ENCODE assay signal across 22 cellular contexts in genomic region chr13:103255587-103256301, GRCh38.
"Had no signal": no experiment of that assay in that cellular context is flagged by ENCODE, and none has a peak within 500 bp of the region (broad histone marks: within the 10 kb centered on the region; RNA-seq: fewer than 3 reads in every experiment).

No MANE protein-coding gene starts in this region.

- H3K4me3 ChIP-seq: coronary artery, esophagus muscularis mucosa, gastroesophageal sphincter, left ventricle myocardium inferior, lung, pancreas, right lobe of liver, tibial artery, upper lobe of left lung, uterus had no signal

- H3K27me3 Mint-ChIP-seq: natural killer cell treated with Interleukin-12 subunit alpha and Interleukin-12 subunit beta and Interleukin-15 and Interleukin-18, amount 100 ng/mL, for 72 hours; progenitor cell of endocrine pancreas; stimulated activated memory B cell treated with anti-CD40 and anti-IgM and Interleukin-4, amounts not matched to agents 10 μg/mL and 1 μg/mL and 100 μg/mL, for 72 hours; stimulated activated naive CD8-positive, alpha-beta T cell treated with anti-CD3 and anti-CD28 coated beads, Interleukin-15, Interleukin-2, amounts not matched to agents 100 ng/mL and 50 ng/mL, for 24 hours had no signal

- H3K9me3 ChIP-seq: gastroesophageal sphincter, pancreas, right lobe of liver, tibial artery, uterus had no signal

- H3K27ac Mint-ChIP-seq: natural killer cell treated with Interleukin-12 subunit alpha and Interleukin-12 subunit beta and Interleukin-15 and Interleukin-18, amount 100 ng/mL, for 72 hours; progenitor cell of endocrine pancreas; stimulated activated memory B cell treated with anti-CD40 and anti-IgM and Interleukin-4, amounts not matched to agents 10 μg/mL and 1 μg/mL and 100 μg/mL, for 72 hours; stimulated activated naive CD8-positive, alpha-beta T cell treated with anti-CD3 and anti-CD28 coated beads, Interleukin-15, Interleukin-2, amounts not matched to agents 100 ng/mL and 50 ng/mL, for 24 hours had no signal

- H3K27me3 ChIP-seq: esophagus muscularis mucosa, gastroesophageal sphincter, right lobe of liver, tibial artery, upper lobe of left lung, uterus had no signal

- DNase-seq: effector CD8-positive, alpha-beta T cell; glutamatergic neuron; left ventricle myocardium inferior; mesenchymal stem cell; midbrain; occipital lobe; pancreas; retina; right lobe of liver; stimulated activated CD4-positive, alpha-beta T cell treated with anti-CD3 and anti-CD28 coated beads, Interleukin-4, amount 100 ng/mL, for 1 hour; tibial artery; upper lobe of left lung; uterus had no signal

- ATAC-seq: gastroesophageal sphincter; natural killer cell treated with Interleukin-12 subunit alpha and Interleukin-12 subunit beta and Interleukin-15 and Interleukin-18, amount 100 ng/mL, for 72 hours; pancreas; right lobe of liver; stimulated activated memory B cell treated with anti-CD40 and anti-IgM and Interleukin-4, amounts not matched to agents 10 μg/mL and 1 μg/mL and 100 μg/mL, for 72 hours had no signal

- H3K36me3 ChIP-seq: esophagus muscularis mucosa, gastroesophageal sphincter, left ventricle myocardium inferior, pancreas, right lobe of liver, tibial artery, upper lobe of left lung, uterus had no signal

- H3K4me1 Mint-ChIP-seq: stimulated activated memory B cell treated with anti-CD40 and anti-IgM and Interleukin-4, amounts not matched to agents 10 μg/mL and 1 μg/mL and 100 μg/mL, for 72 hours had no signal

- H3K27ac ChIP-seq: coronary artery, epithelial cell of prostate, esophagus muscularis mucosa, gastroesophageal sphincter, left ventricle myocardium inferior, pancreas, right lobe of liver, tibial artery, upper lobe of left lung, uterus had no signal

- H3K4me3 Mint-ChIP-seq: natural killer cell treated with Interleukin-12 subunit alpha and Interleukin-12 subunit beta and Interleukin-15 and Interleukin-18, amount 100 ng/mL, for 72 hours; stimulated activated memory B cell treated with anti-CD40 and anti-IgM and Interleukin-4, amounts not matched to agents 10 μg/mL and 1 μg/mL and 100 μg/mL, for 72 hours; stimulated activated naive CD8-positive, alpha-beta T cell treated with anti-CD3 and anti-CD28 coated beads, Interleukin-15, Interleukin-2, amounts not matched to agents 100 ng/mL and 50 ng/mL, for 24 hours had no signal

- H3K36me3 Mint-ChIP-seq: natural killer cell treated with Interleukin-12 subunit alpha and Interleukin-12 subunit beta and Interleukin-15 and Interleukin-18, amount 100 ng/mL, for 72 hours; stimulated activated memory B cell treated with anti-CD40 and anti-IgM and Interleukin-4, amounts not matched to agents 10 μg/mL and 1 μg/mL and 100 μg/mL, for 72 hours had no signal

- H3K4me1 ChIP-seq: esophagus muscularis mucosa, gastroesophageal sphincter, left ventricle myocardium inferior, pancreas, right lobe of liver, tibial artery, upper lobe of left lung, uterus had no signal
